19 cellular contexts compared by ENCODE assay signal in the genomic region with DNA sequence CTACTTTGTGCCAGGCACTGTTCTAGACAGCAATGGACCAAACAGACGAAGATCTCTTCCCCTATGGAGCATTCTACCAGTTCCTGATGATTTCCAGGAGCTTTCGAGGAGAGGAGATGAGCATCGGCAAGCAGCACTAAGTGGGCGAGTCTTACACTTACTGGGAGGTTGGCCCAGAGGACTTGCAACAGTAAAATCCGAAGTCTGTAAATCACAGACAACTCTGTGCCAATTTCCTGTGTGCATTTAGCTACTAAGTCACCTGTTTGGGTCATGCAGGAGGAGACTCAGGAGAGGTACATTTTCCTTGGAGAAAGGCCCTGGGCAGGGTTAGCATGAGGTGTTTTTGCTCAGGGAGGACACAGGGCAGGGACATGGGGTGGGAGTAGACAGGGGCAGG. TPM values are rescaled to one million over a fixed set of nuclear protein-coding genes. Genes with fewer than 3 reads are reported as not detected.
"Had no signal": no experiment of that assay in that cellular context is flagged by ENCODE, and none has a peak within 500 bp of the region (broad histone marks: within the 10 kb centered on the region; RNA-seq: fewer than 3 reads in every experiment).

No MANE protein-coding gene starts in this region.

- H3K27me3 Mint-ChIP-seq: activated CD8-positive, alpha-beta T cell treated with anti-CD3 and anti-CD28 coated beads for 36 hours; activated T-helper 17 cell treated with anti-CD3 and anti-CD28 coated beads, Interleukin-2, amount 50 U/mL, for 72 hours had no signal

- H3K27ac Mint-ChIP-seq: activated CD4-positive, alpha-beta T cell treated with anti-CD3 and anti-CD28 coated beads, Interleukin-2, amount 10 ng/mL, durations not matched to agents 24 days and 14 days; activated CD8-positive, alpha-beta T cell treated with anti-CD3 and anti-CD28 coated beads for 36 hours; activated naive CD8-positive, alpha-beta T cell treated with anti-CD3 and anti-CD28 coated beads, Interleukin-2, amount 10 ng/mL, durations not matched to agents 7 days and 5 days had no signal

- H3K4me1 ChIP-seq: gastroesophageal sphincter, lower lobe of right lung, thyroid gland had no signal

- H3K4me1 Mint-ChIP-seq: activated T-helper 17 cell treated with anti-CD3 and anti-CD28 coated beads, Interleukin-2, amount 50 U/mL, for 72 hours had no signal

- H3K4me3 ChIP-seq: gastroesophageal sphincter, lower lobe of right lung, thyroid gland had no signal

- H3K9me3 ChIP-seq: gastroesophageal sphincter, lower lobe of right lung, thyroid gland had no signal

- DNase-seq: activated CD8-positive, alpha-beta T cell treated with anti-CD3 and anti-CD28 coated beads for 36 hours; activated naive CD4-positive, alpha-beta T cell treated with Interleukin-2 at 50 U/mL for 16 hours; activated naive CD8-positive, alpha-beta T cell treated with anti-CD3 and anti-CD28 coated beads, Interleukin-2, amount 10 ng/mL, durations not matched to agents 7 days and 5 days; activated T-cell treated with anti-CD3 and anti-CD28 coated beads, Interleukin-2, amount 50 U/mL, for 1 hour; cortex of kidney; left cardiac atrium; lower lobe of right lung; stimulated activated CD4-positive, alpha-beta T cell treated with anti-CD3 and anti-CD28 coated beads, Interleukin-12 subunit alpha, Interleukin-12 subunit beta, amount 100 ng/mL, for 4 hours; stimulated activated CD4-positive, alpha-beta T cell treated with anti-CD3 and anti-CD28 coated beads, Interleukin-1b, Interleukin-23, amount 100 ng/mL, for 48 hours; stimulated activated naive CD4-positive, alpha-beta T cell treated with Interleukin-2 at 50 U/mL for 16 hours; T-helper 9 cell; thyroid gland had no signal

- H3K4me3 Mint-ChIP-seq: activated CD4-positive, alpha-beta T cell treated with anti-CD3 and anti-CD28 coated beads, Interleukin-2, amount 10 ng/mL, durations not matched to agents 24 days and 14 days; activated CD8-positive, alpha-beta T cell treated with anti-CD3 and anti-CD28 coated beads for 36 hours; activated naive CD8-positive, alpha-beta T cell treated with anti-CD3 and anti-CD28 coated beads, Interleukin-2, amount 10 ng/mL, durations not matched to agents 7 days and 5 days; activated T-helper 17 cell treated with anti-CD3 and anti-CD28 coated beads, Interleukin-2, amount 50 U/mL, for 72 hours had no signal

- H3K36me3 Mint-ChIP-seq: natural killer cell treated with Interleukin-12 subunit alpha and Interleukin-12 subunit beta and Interleukin-15 and Interleukin-18, amount 100 ng/mL, for 72 hours had no signal

- H3K36me3 ChIP-seq: brain microvascular endothelial cell, gastroesophageal sphincter, lower lobe of right lung, thyroid gland had no signal

- H3K9me3 Mint-ChIP-seq: activated CD4-positive, alpha-beta T cell treated with anti-CD3 and anti-CD28 coated beads, Interleukin-2, amount 10 ng/mL, durations not matched to agents 24 days and 14 days; activated CD8-positive, alpha-beta T cell treated with anti-CD3 and anti-CD28 coated beads for 36 hours; activated naive CD8-positive, alpha-beta T cell treated with anti-CD3 and anti-CD28 coated beads, Interleukin-2, amount 10 ng/mL, durations not matched to agents 7 days and 5 days; activated T-helper 17 cell treated with anti-CD3 and anti-CD28 coated beads, Interleukin-2, amount 50 U/mL, for 72 hours; natural killer cell treated with Interleukin-12 subunit alpha and Interleukin-12 subunit beta and Interleukin-15 and Interleukin-18, amount 100 ng/mL, for 72 hours had no signal

- H3K27me3 ChIP-seq: brain microvascular endothelial cell, thyroid gland had no signal

- ATAC-seq: gastroesophageal sphincter had no signal

- H3K27ac ChIP-seq: brain microvascular endothelial cell, gastroesophageal sphincter, lower lobe of right lung, thyroid gland had no signal

RNA-seq across cellular contexts. Expression of a gene that starts 58.9 kb away (rescaled TPM):
- total RNA-seq: activated CD4-positive, alpha-beta T cell treated with anti-CD3 and anti-CD28 coated beads, Interleukin-2, amount 10 ng/mL, durations not matched to agents 24 days and 14 days; activated CD8-positive, alpha-beta T cell treated with anti-CD3 and anti-CD28 coated beads for 36 hours; activated naive CD8-positive, alpha-beta T cell treated with anti-CD3 and anti-CD28 coated beads, Interleukin-2, amount 10 ng/mL, durations not matched to agents 7 days and 5 days; gastroesophageal sphincter; left cardiac atrium; lower lobe of right lung; natural killer cell treated with Interleukin-12 subunit alpha and Interleukin-12 subunit beta and Interleukin-15 and Interleukin-18, amount 100 ng/mL, for 72 hours; thyroid gland; ureter had no signal
- polyA plus RNA-seq: esophagus had no signal
